Comparison of ENCODE assay signal across 1 cellular context in genomic region chr16:46968063-46968435, GRCh38.
A peak's percentile ranks its signal among the peaks of the same experiment; 100 is the strongest.
TF ChIP-seq lines count a peak whose summit lies in the region.

No MANE protein-coding gene starts in this region.

TF ChIP-seq in K562, 482 proteins besides CTCF, POLR2A, EP300 and RAD21 (continued from another document):
- TF ChIP-seq MAFK (IDR thresholded peaks at IDR 0.05; ENCODE audit: low read length) = peak; percentile 56; the same call in 1 of the 2 replicates
- peak; percentile 74 for TF ChIP-seq C11orf30 (IDR thresholded peaks at IDR 0.05; ENCODE audit: low read depth)
- TF ChIP-seq ZNF695 (CRISPR knock-in tag; IDR thresholded peaks at IDR 0.05) = no peak
- TF ChIP-seq SREBF2 (CRISPR knock-in tag; IDR thresholded peaks at IDR 0.05) = no peak
- TF ChIP-seq SETDB1 (IDR thresholded peaks at IDR 0.05; ENCODE audit: low read length) = no peak
- no peak for TF ChIP-seq PTRF (tag; IDR thresholded peaks at IDR 0.05)
- no peak for TF ChIP-seq SNIP1 (IDR thresholded peaks at IDR 0.05; ENCODE audit: low read depth)
- TF ChIP-seq PCBP2 (IDR thresholded peaks at IDR 0.05; ENCODE audit: low read depth, low read length, poor library complexity, severe bottlenecking) = no peak
- TF ChIP-seq HES1 (IDR thresholded peaks at IDR 0.05; ENCODE audit: low read depth) = no peak
- peak; percentile 70 for TF ChIP-seq MAFF (IDR thresholded peaks at IDR 0.05; ENCODE audit: low read length)
- no peak for TF ChIP-seq NBN (IDR thresholded peaks at IDR 0.05; ENCODE audit: low read depth)
- TF ChIP-seq EHMT2 (IDR thresholded peaks at IDR 0.05) = no peak
- peak; percentile 68 for TF ChIP-seq MAFG (tag; conservative IDR thresholded peaks at IDR 0.05)
TF ChIP-seq in K562: peak in this region for 5.
